Comparison of ENCODE assay signal across 16 cellular contexts in the genomic region with DNA sequence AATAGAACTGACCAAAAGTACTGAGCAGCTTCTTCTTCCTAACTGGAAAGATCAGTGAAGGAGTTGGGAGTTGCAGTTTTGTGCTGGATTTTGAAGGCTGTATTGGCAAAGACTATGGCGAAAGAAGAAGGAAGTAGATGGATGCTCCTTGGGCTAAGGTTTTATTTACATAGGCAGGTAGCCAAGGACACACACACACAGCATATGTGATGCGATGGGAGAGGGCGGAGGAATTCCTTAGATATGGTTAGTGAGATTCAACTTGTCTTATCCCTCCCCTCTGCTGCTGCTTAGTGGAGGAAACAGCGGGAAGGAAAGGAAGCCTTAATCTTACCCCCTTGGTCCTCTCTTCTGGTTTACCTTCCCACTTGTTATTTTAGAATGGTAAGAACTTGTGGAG.
DNase-seq lines count a peak whose midpoint lies in the region; ATAC-seq, FAIRE-seq and TF ChIP-seq lines count a peak whose summit lies in the region.
"Had no signal": no experiment of that assay in that cellular context is flagged by ENCODE, and none has a peak within 500 bp of the region (broad histone marks: within the 10 kb centered on the region; RNA-seq: fewer than 3 reads in every experiment).

No MANE protein-coding gene starts in this region.

- no peak overlapping the region for H2AK9ac ChIP-seq in IMR-90 (replicated peaks; ENCODE audit: low read depth, low read length, poor library complexity)

- H2BK15ac ChIP-seq in IMR-90 (ENCODE audit: low read depth, low read length): no peak overlapping the region

- no peak overlapping the region for H2BK20ac ChIP-seq in IMR-90 (ENCODE audit: low read depth, low read length)

- POLR2A ChIA-PET in IMR-90 (lab: Charles Lee; ENCODE audit: unreplicated experiment) (no interaction called here), K562 (lab: Yijun Ruan, JAX) (interaction anchor here (0.5 to 1.9 kb wide), 4 partner anchors 8 to 170 kb away, joined by 3 to 8 read pairs (median 4); a partner anchor contains a TSS)

- FAIRE-seq in K562 (lab: Jason Lieb, UNC): no peak
- FAIRE-seq: urothelium cell line had no signal

- H3K4me3 ChIP-seq in IMR-90 (ENCODE audit: insufficient read depth, low read depth, low read length): no peak overlapping the region
- H3K4me3 ChIP-seq in K562: no peak overlapping the region
- H3K4me3 ChIP-seq: BLaER1 treated with 17β-estradiol and CSF1 and Interleukin-3, amounts not matched to agents 10 nM and 100 nM; skin epidermis had no signal

- in situ Hi-C loops in IMR-90 (cut with MboI; ENCODE audit: low sequenced_read_pairs): no loop called here
- in situ Hi-C loops in K562 (cut with MboI): no loop called here

- TF ChIP-seq RAD21 in IMR-90 (IDR thresholded peaks at IDR 0.05; ENCODE audit: low read length) (no peak), K562 (CRISPR knock-in tag; conservative IDR thresholded peaks at IDR 0.05 in 1 of 2, IDR thresholded peaks at IDR 0.05 in 1 of 2) (no peak)

- H3K9me3 ChIP-seq in IMR-90 (ENCODE audit: control insufficient read depth, insufficient read depth, low read length): no peaks in the 10 kb centered on the region
- H3K9me3 ChIP-seq in K562 (replicated peaks; ENCODE audit: control insufficient read depth, insufficient read depth, low read depth, low read length): no peaks in the 10 kb centered on the region; the same call in 1 of the 2 replicates
- H3K9me3 ChIP-seq: BLaER1 treated with 17β-estradiol and CSF1 and Interleukin-3, amounts not matched to agents 10 nM and 100 nM had no signal

- TF ChIP-seq POLR2A in IMR-90 (IDR thresholded peaks at IDR 0.05; ENCODE audit: low read depth, low read length) (no peak), K562 (conservative IDR thresholded peaks at IDR 0.05) (no peak)

- H3K4me2 ChIP-seq in IMR-90 (ENCODE audit: low read depth, low read length): no peak overlapping the region
- H3K4me2 ChIP-seq in K562 (ENCODE audit: insufficient read depth, low read length): peak overlapping the region; percentile 29; the same call in 1 of the 2 replicates

- no peak overlapping the region for H4K91ac ChIP-seq in IMR-90 (ENCODE audit: insufficient read depth, low read depth, low read length)

- H2BK5ac ChIP-seq in IMR-90 (ENCODE audit: low read depth, low read length, poor library complexity, severe bottlenecking): no peak overlapping the region

- dilution Hi-C loops in IMR-90 (cut with HindIII; ENCODE audit: low sequenced_read_pairs, unreplicated experiment): no loop called here

- H3K9me1 ChIP-seq in IMR-90 (ENCODE audit: insufficient read depth, low read length) (peaks cover 9% of the 10 kb centered on the region), K562 (ENCODE audit: control insufficient read depth, insufficient read depth, low read length) (no peaks in the 10 kb centered on the region)

- peak; percentile 43; the same call in 1 of the 2 replicates for ATAC-seq in IMR-90 (ENCODE audit: low read depth)
- peak; percentile 41 for ATAC-seq in K562
- no peak for ATAC-seq in GM21529 (IDR thresholded peaks at IDR 0.05; ENCODE audit: unreplicated experiment)
- ATAC-seq in GM19463 (IDR thresholded peaks at IDR 0.05; ENCODE audit: unreplicated experiment): no peak
- ATAC-seq in GM19351 (IDR thresholded peaks at IDR 0.05; ENCODE audit: unreplicated experiment): no peak

- peak overlapping the region; percentile 13 for H2AFZ ChIP-seq in IMR-90 (replicated peaks; ENCODE audit: low read length, poor library complexity)
- peak overlapping the region; percentile 46; the same call in 1 of the 2 replicates for H2AFZ ChIP-seq in K562 (ENCODE audit: low read depth, low read length)

- H2BK120ac ChIP-seq in IMR-90 (ENCODE audit: low read depth, low read length): no peak overlapping the region

- H4K8ac ChIP-seq in IMR-90 (ENCODE audit: low read depth in 2 of 2, low read length in 2 of 2): no peak overlapping the region

- H3K4me1 ChIP-seq in IMR-90 (ENCODE audit: control insufficient read depth, insufficient read depth, low read length) (no peaks in the 10 kb centered on the region), K562 (replicated peaks in 1 of 2; ENCODE audit: control insufficient read depth in 2 of 2, insufficient read depth in 2 of 2, low read length in 2 of 2) (peaks cover 4 to 41% of the 10 kb centered on the region in 2 experiments)

- intact Hi-C loops in IMR-90 (cut with micrococcal nuclease) (no loop called here), K562 (cut with micrococcal nuclease) (no loop called here)

- H3K56ac ChIP-seq in IMR-90 (ENCODE audit: extremely low read depth, insufficient read depth, low read length): no peak overlapping the region

- no peak for TF ChIP-seq CTCF in IMR-90 (conservative IDR thresholded peaks at IDR 0.05; ENCODE audit: low read depth, low read length)
- TF ChIP-seq CTCF in K562 (IDR thresholded peaks at IDR 0.05 in 2 of 3, conservative IDR thresholded peaks at IDR 0.05 in 1 of 3; ENCODE audit: insufficient read depth in 2 of 3, low read depth in 1 of 3, low read length in 3 of 3): no peak

- no peak overlapping the region for H3K4ac ChIP-seq in IMR-90 (ENCODE audit: low read depth, low read length)

- H4K5ac ChIP-seq in IMR-90 (ENCODE audit: low read depth, low read length): no peak overlapping the region

- BruUV-seq in IMR-90 (replicated peaks; lab: Mats Ljungman, UMichigan) (no TSS peak), K562 (replicated peaks; lab: Mats Ljungman, UMichigan) (no TSS peak)

- H3K14ac ChIP-seq in IMR-90 (replicated peaks; ENCODE audit: low read depth, low read length): 0 out of 2 replicates have a peak overlapping the region, but pooled peaks have one; percentile 25

- H3K9ac ChIP-seq in IMR-90 (ENCODE audit: low read depth, low read length) (no peak overlapping the region), K562 (ENCODE audit: insufficient read depth in 1 of 2, low read depth in 2 of 2, low read length in 2 of 2) (no peak overlapping the region)
- H3K9ac ChIP-seq: BLaER1 treated with 17β-estradiol and CSF1 and Interleukin-3, amounts not matched to agents 10 nM and 100 nM had no signal

- H3K79me1 ChIP-seq in IMR-90 (ENCODE audit: low read depth in 1 of 2, low read length in 2 of 2): 0 out of 4 replicates have a peak, but pooled peaks cover 2 to 6% of the 10 kb centered on the region in 2 experiments

- H3K18ac ChIP-seq in IMR-90 (ENCODE audit: low read depth, low read length): no peak overlapping the region

- no peak for TF ChIP-seq EP300 in K562 (IDR thresholded peaks at IDR 0.05; ENCODE audit: low read length)

- H3K27ac ChIP-seq in IMR-90 (ENCODE audit: insufficient read depth, low read length): no peak overlapping the region
- H3K27ac ChIP-seq in K562 (ENCODE audit: extremely low read depth, low read depth, low read length): no peak overlapping the region; the same call in 2 of the 3 replicates
- H3K27ac ChIP-seq: BLaER1 treated with 17β-estradiol and CSF1 and Interleukin-3, amounts not matched to agents 10 nM and 100 nM; skin epidermis had no signal

- CTCF ChIA-PET in IMR-90 (lab: Yijun Ruan, JAX): no interaction called here
- CTCF ChIA-PET in K562 (lab: Yijun Ruan, JAX; ENCODE audit: low intra/inter-chr PET ratio): no interaction called here

- H3K23ac ChIP-seq in IMR-90 (ENCODE audit: low read depth, low read length): peak overlapping the region; percentile 16; the same call in 1 of the 2 replicates

- no peak overlapping the region for H2AK5ac ChIP-seq in IMR-90 (ENCODE audit: low read depth, low read length)

- H4K20me1 ChIP-seq in IMR-90 (ENCODE audit: insufficient read depth, low read length): no peaks in the 10 kb centered on the region
- H4K20me1 ChIP-seq in K562 (replicated peaks; ENCODE audit: control insufficient read depth, insufficient read depth, low read length): no peaks in the 10 kb centered on the region
- H4K20me1 ChIP-seq: BLaER1 treated with 17β-estradiol and CSF1 and Interleukin-3, amounts not matched to agents 10 nM and 100 nM had no signal

- peak; percentile 5 for DNase-seq in AG08395 (ENCODE audit: low spot score)
- peak; percentile 84 for DNase-seq in IMR-90
- DNase-seq in K562 (ENCODE audit: extremely low read depth in 1 of 4, low spot score in 3 of 4): peak in 1 of 4 experiments; percentile 45
- peak; percentile 0 for DNase-seq in kidney glomerular epithelial cell (lab: John Stamatoyannopoulos, UW)
- no peak for DNase-seq in effector CD4-positive, alpha-beta T cell
- DNase-seq: activated naive CD8-positive, alpha-beta T cell treated with anti-CD3 and anti-CD28 coated beads, Interleukin-2, amount 10 ng/mL, durations not matched to agents 7 days and 5 days; endodermal cell; naive B cell; NCI-H1417; T-helper 2 cell had no signal

- H3K27me3 ChIP-seq in IMR-90 (ENCODE audit: control insufficient read depth, insufficient read depth, low read length): no peaks in the 10 kb centered on the region
- H3K27me3 ChIP-seq in K562 (ENCODE audit: control insufficient read depth in 2 of 2, insufficient read depth in 2 of 2, low read length in 2 of 2): no peaks in the 10 kb centered on the region
- H3K27me3 ChIP-seq: BLaER1 treated with 17β-estradiol and CSF1 and Interleukin-3, amounts not matched to agents 10 nM and 100 nM had no signal

- H3K36me3 ChIP-seq in IMR-90 (ENCODE audit: control insufficient read depth, insufficient read depth, low read length) (no peaks in the 10 kb centered on the region), K562 (ENCODE audit: control insufficient read depth, insufficient read depth, low read length) (no peaks in the 10 kb centered on the region)
- H3K36me3 ChIP-seq: BLaER1 treated with 17β-estradiol and CSF1 and Interleukin-3, amounts not matched to agents 10 nM and 100 nM had no signal

- no CpG with 5 or more reads among the region's 4 CpGs for WGBS in IMR-90 (ENCODE audit: extremely low coverage in 2 of 2, insufficient read length in 1 of 2), 2 experiments
- 6% methylated on average over 4 of the region's 4 CpGs for WGBS in K562 (ENCODE audit: insufficient coverage, low coverage, missing lambda C conversion rate)

- H3K79me2 ChIP-seq in K562 (ENCODE audit: control insufficient read depth, insufficient read depth, low read length): 0 out of 3 replicates have a peak, but pooled peaks cover 3% of the 10 kb centered on the region

TF ChIP-seq in IMR-90, 13 proteins besides CTCF, POLR2A, EP300 and RAD21 (continues in another document):
- TF ChIP-seq SMC3 (IDR thresholded peaks at IDR 0.05; ENCODE audit: low read depth, low read length): no peak
- TF ChIP-seq NFE2L2 (IDR thresholded peaks at IDR 0.05; ENCODE audit: low read depth, low read length): no peak
- TF ChIP-seq CHD1 (IDR thresholded peaks at IDR 0.05; ENCODE audit: low read depth, low read length): no peak
- no peak for TF ChIP-seq FOS (IDR thresholded peaks at IDR 0.05; ENCODE audit: low read depth, low read length)

Comparison
In these comparisons a context has a peak if more than half of its experiments do, and no peak if none do; other contexts are left out.
1. ATAC-seq: peak in IMR-90 (single experiment) and K562 (single experiment); none in GM21529 (single experiment), GM19463 (single experiment) and GM19351 (single experiment).